Comparison of ENCODE assay signal across 8 cellular contexts in the genomic region with DNA sequence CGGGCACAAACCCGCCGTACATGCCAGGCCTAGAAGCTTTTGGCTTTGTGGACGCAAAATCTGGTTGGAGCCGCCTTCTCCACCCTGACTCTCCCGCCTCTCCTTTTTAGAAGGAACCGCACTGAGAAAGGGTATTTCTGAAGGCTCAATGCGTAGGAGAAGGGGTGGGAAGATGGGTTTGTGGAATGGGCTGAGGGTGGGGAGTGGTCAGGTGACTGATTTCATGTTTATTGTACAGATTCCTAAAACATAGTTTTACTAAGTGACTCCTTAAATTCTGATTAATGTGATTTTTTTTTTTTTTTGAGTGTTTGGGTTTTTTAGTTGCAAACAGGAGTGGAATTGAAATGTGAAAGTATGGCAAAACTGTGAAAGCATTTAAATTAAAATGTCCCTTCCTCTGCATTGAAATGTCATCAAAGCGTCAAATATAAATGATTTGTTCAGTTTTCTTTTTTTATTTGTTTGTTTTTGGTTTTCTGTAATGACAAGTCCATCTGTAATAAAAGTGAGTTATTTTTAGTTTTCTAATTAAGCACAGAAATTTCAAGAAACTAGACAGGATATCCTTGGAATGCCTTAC. TPM values are rescaled to one million over a fixed set of nuclear protein-coding genes. Genes with fewer than 3 reads are reported as not detected.
A peak's percentile ranks its signal among the peaks of the same experiment; 100 is the strongest.
DNase-seq lines count a peak whose midpoint lies in the region; ATAC-seq lines count a peak whose summit lies in the region.

No MANE protein-coding gene starts in this region.

- peak overlapping the region; percentile 91 to 99 for H3K9ac ChIP-seq in stomach smooth muscle (ENCODE audit: low read length in 2 of 2)

- H3K4me1 Mint-ChIP-seq in activated T-helper 2 cell treated with anti-CD3 and anti-CD28 coated beads, Interferon-gamma antibody, Interleukin-2, Interleukin-4, amounts not matched to agents 10 μg/mL and 5 μg/mL and 100 μg/mL, durations not matched to agents 14 hours and 24 hours and 36 hours (ENCODE audit: low read depth) = peaks cover 45% of the 10 kb centered on the region

- peak overlapping the region; percentile 85; the same call in 1 of the 2 replicates for H3K4me3 ChIP-seq in iPS-18c (ENCODE audit: insufficient read depth, low read depth, low read length)
- peak overlapping the region; percentile 91 to 97 for H3K4me3 ChIP-seq in stomach smooth muscle (ENCODE audit: low read length in 2 of 2)

- no peaks in the 10 kb centered on the region for H3K9me3 Mint-ChIP-seq in activated T-helper 2 cell treated with anti-CD3 and anti-CD28 coated beads, Interferon-gamma antibody, Interleukin-2, Interleukin-4, amounts not matched to agents 10 μg/mL and 5 μg/mL and 100 μg/mL, durations not matched to agents 14 hours and 24 hours and 36 hours

- ATAC-seq in GM18868 (IDR thresholded peaks at IDR 0.05; ENCODE audit: unreplicated experiment) (no peak), GM21515 (IDR thresholded peaks at IDR 0.05; ENCODE audit: unreplicated experiment) (no peak)

- peaks cover 36% of the 10 kb centered on the region for H3K4me1 ChIP-seq in stomach smooth muscle (ENCODE audit: control insufficient read depth, insufficient read depth, low read length)

- peak overlapping the region; percentile 91 for H3K4me3 Mint-ChIP-seq in activated T-helper 2 cell treated with anti-CD3 and anti-CD28 coated beads, Interferon-gamma antibody, Interleukin-2, Interleukin-4, amounts not matched to agents 10 μg/mL and 5 μg/mL and 100 μg/mL, durations not matched to agents 14 hours and 24 hours and 36 hours (ENCODE audit: low read depth)

- peak overlapping the region; percentile 97 for H3K27ac Mint-ChIP-seq in activated T-helper 2 cell treated with anti-CD3 and anti-CD28 coated beads, Interferon-gamma antibody, Interleukin-2, Interleukin-4, amounts not matched to agents 10 μg/mL and 5 μg/mL and 100 μg/mL, durations not matched to agents 14 hours and 24 hours and 36 hours

- intact Hi-C loops in activated T-helper 2 cell treated with anti-CD3 and anti-CD28 coated beads, Interferon-gamma antibody, Interleukin-2, Interleukin-4, amounts not matched to agents 10 μg/mL and 5 μg/mL and 100 μg/mL, durations not matched to agents 14 hours and 24 hours and 36 hours (cut with micrococcal nuclease) = loop anchor here (1.0 to 5.0 kb wide), 7 partner anchors 16 to 299 kb away; partner anchors contain the start of genes ANKRD40, NME1, NME2 and SPAG9

- H3K27ac ChIP-seq in stomach smooth muscle (ENCODE audit: low read length) = peak overlapping the region; percentile 100

- H3K27me3 ChIP-seq in stomach smooth muscle (ENCODE audit: control insufficient read depth in 1 of 2, insufficient read depth in 2 of 2, low read length in 2 of 2) = no peaks in the 10 kb centered on the region

- peaks cover 14% of the 10 kb centered on the region for H3K36me3 Mint-ChIP-seq in activated T-helper 2 cell treated with anti-CD3 and anti-CD28 coated beads, Interferon-gamma antibody, Interleukin-2, Interleukin-4, amounts not matched to agents 10 μg/mL and 5 μg/mL and 100 μg/mL, durations not matched to agents 14 hours and 24 hours and 36 hours (ENCODE audit: low read depth)

- H3K9me3 ChIP-seq in iPS-18c (ENCODE audit: control insufficient read depth, insufficient read depth, low read length) (no peaks in the 10 kb centered on the region), stomach smooth muscle (ENCODE audit: control insufficient read depth in 2 of 2, low read length in 2 of 2) (no peaks in the 10 kb centered on the region)

- H3K27me3 Mint-ChIP-seq in activated T-helper 2 cell treated with anti-CD3 and anti-CD28 coated beads, Interferon-gamma antibody, Interleukin-2, Interleukin-4, amounts not matched to agents 10 μg/mL and 5 μg/mL and 100 μg/mL, durations not matched to agents 14 hours and 24 hours and 36 hours (ENCODE audit: low read depth) = peaks cover 2% of the 10 kb centered on the region

- peaks cover 4 to 5% of the 10 kb centered on the region in 2 donors for H3K36me3 ChIP-seq in stomach smooth muscle (ENCODE audit: control insufficient read depth in 2 of 2, insufficient read depth in 2 of 2, low read length in 2 of 2)

- peak; percentile 55 for DNase-seq in NCI-H1417 treated with DMSO at 0.1 percent for 48 hours (lab: John Stamatoyannopoulos, UW)
- DNase-seq in NCI-H1417 (lab: John Stamatoyannopoulos, UW) = no peak
- DNase-seq in activated T-helper 2 cell treated with anti-CD3 and anti-CD28 coated beads, Interferon-gamma antibody, Interleukin-2, Interleukin-4, amounts not matched to agents 10 μg/mL and 5 μg/mL and 100 μg/mL, durations not matched to agents 14 hours and 24 hours and 36 hours (ENCODE audit: low spot score) = no peak
- no peak for DNase-seq in activated CD4-positive, CD25-positive, alpha-beta regulatory T cell (lab: John Stamatoyannopoulos, UW)

RNA-seq across cellular contexts. Expression of gene TOB1, which starts 1.8 kb away (rescaled TPM):
- total RNA-seq in activated T-helper 2 cell treated with anti-CD3 and anti-CD28 coated beads, Interferon-gamma antibody, Interleukin-2, Interleukin-4, amounts not matched to agents 10 μg/mL and 5 μg/mL and 100 μg/mL, durations not matched to agents 14 hours and 24 hours and 36 hours = 28.5 and 28.9 TPM in 2 replicates

RNA-seq across cellular contexts. Expression of gene WFIKKN2, which starts 32.6 kb away (rescaled TPM):
- total RNA-seq in activated T-helper 2 cell treated with anti-CD3 and anti-CD28 coated beads, Interferon-gamma antibody, Interleukin-2, Interleukin-4, amounts not matched to agents 10 μg/mL and 5 μg/mL and 100 μg/mL, durations not matched to agents 14 hours and 24 hours and 36 hours = not detected in 2 replicates
